ENCODE assay signal across 32 cellular contexts in the genomic region with DNA sequence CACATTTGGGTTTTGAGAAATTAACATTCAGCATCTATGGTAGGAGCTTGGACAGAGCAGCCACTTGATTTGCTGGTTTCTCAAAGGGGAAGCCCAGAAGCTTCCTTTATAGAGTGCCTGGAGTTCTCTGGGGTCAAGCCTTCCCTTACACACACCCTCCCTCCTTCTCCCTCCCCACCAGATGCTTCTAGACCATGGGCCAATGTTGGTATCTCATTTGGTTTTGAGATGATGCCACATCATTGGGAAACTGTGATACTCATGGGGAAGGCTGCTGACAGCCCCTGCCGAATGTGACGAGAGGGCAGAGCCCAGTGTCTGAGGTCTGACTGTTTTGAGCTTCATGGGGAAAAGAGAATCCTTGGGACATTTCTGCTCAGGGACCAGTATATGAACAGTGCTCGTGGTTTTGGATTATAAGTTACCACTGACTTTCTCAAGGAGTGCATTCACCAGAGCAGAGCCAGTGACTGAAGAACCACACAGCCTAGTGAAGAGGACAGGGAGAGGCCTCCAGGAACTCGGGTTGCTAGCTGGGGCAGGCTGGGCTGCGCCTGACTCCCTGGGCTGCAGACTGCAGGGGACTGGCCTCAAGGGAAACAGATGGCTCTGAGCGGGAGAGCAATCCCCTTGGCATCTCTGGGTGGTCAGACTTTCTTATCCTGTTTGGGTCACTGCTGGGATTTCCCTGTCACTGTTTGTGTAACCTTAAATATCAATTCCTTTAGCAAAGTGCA. TPM values are rescaled to one million over a fixed set of nuclear protein-coding genes. Genes with fewer than 3 reads are reported as not detected.
"Had no signal": no experiment of that assay in that cellular context is flagged by ENCODE, and none has a peak within 500 bp of the region (broad histone marks: within the 10 kb centered on the region; RNA-seq: fewer than 3 reads in every experiment).

No MANE protein-coding gene starts in this region.

- H3K27ac Mint-ChIP-seq: activated CD8-positive, alpha-beta T cell treated with anti-CD3 and anti-CD28 coated beads for 36 hours; activated T-helper 17 cell treated with anti-CD3 and anti-CD28 coated beads, Interleukin-2, amount 50 U/mL, for 72 hours; mesothelial cell of epicardium; stimulated activated naive B cell treated with anti-CD40 and anti-IgM and Interleukin-4, amounts not matched to agents 10 μg/mL and 1 μg/mL and 100 μg/mL, for 72 hours; T-helper 1 cell treated with Interleukin-12 subunit alpha and Interleukin-12 subunit beta and Interleukin-4 antibody, amounts not matched to agents 30 μg/mL and 1 μg/mL, for 36 hours; WTC11 had no signal

- H3K27me3 Mint-ChIP-seq: activated CD8-positive, alpha-beta T cell treated with anti-CD3 and anti-CD28 coated beads for 36 hours; activated T-helper 17 cell treated with anti-CD3 and anti-CD28 coated beads, Interleukin-2, amount 50 U/mL, for 72 hours had no signal

- H3K36me3 ChIP-seq: sigmoid colon, stomach, thyroid gland, upper lobe of right lung had no signal

- H3K36me3 Mint-ChIP-seq: mesothelial cell of epicardium; stimulated activated naive B cell treated with anti-CD40 and anti-IgM and Interleukin-4, amounts not matched to agents 10 μg/mL and 1 μg/mL and 100 μg/mL, for 72 hours; WTC11 had no signal

- DNase-seq: activated CD4-positive, alpha-beta T cell treated with anti-CD3 and anti-CD28 coated beads, Interleukin-2, amount 50 U/mL, for 1 hour; activated CD8-positive, alpha-beta T cell treated with anti-CD3 and anti-CD28 coated beads for 36 hours; activated gamma-delta T cell treated with Interleukin-2 at 50 U/mL for 16 hours; activated naive CD4-positive, alpha-beta T cell treated with anti-CD3 and anti-CD28 coated beads, Interleukin-2, amount 50 U/mL, for 16 hours; activated T-cell treated with anti-CD3 and anti-CD28 coated beads, Interleukin-2, amount 50 U/mL, for 4 hours; amygdala; central memory CD4-positive, alpha-beta T cell; dermis blood vessel endothelial cell; effector CD4-positive, alpha-beta T cell; head of caudate nucleus; hippocampal formation; naive B cell; occipital lobe; psoas muscle; sigmoid colon; small intestine; stimulated activated CD4-positive, alpha-beta T cell treated with anti-CD3 and anti-CD28 coated beads, Interleukin-4, amount 100 ng/mL, for 24 hours; stimulated activated naive B cell treated with anti-CD40 and anti-IgM and Interleukin-4, amounts not matched to agents 10 μg/mL and 1 μg/mL and 100 μg/mL, for 72 hours; stomach; T1000; thyroid gland; upper lobe of right lung had no signal

- H3K27me3 ChIP-seq: thyroid gland had no signal

- H3K4me1 ChIP-seq: parathyroid adenoma, psoas muscle, upper lobe of right lung had no signal

- H3K9ac ChIP-seq: parathyroid adenoma had no signal

- H2AFZ ChIP-seq: parathyroid adenoma had no signal

- H3K9me3 ChIP-seq: psoas muscle, sigmoid colon, thyroid gland, upper lobe of right lung had no signal

- H3K4me3 ChIP-seq: psoas muscle, sigmoid colon, stomach, thyroid gland, upper lobe of right lung had no signal

- ATAC-seq: activated CD8-positive, alpha-beta T cell treated with anti-CD3 and anti-CD28 coated beads for 36 hours; activated T-cell treated with anti-CD3 and anti-CD28 coated beads, Interleukin-2, amount 50 U/mL, for 4 hours; activated T-helper 17 cell treated with anti-CD3 and anti-CD28 coated beads, Interleukin-2, amount 50 U/mL, for 72 hours; psoas muscle; stimulated activated naive B cell treated with anti-CD40 and anti-IgM and Interleukin-4, amounts not matched to agents 10 μg/mL and 1 μg/mL and 100 μg/mL, for 72 hours; upper lobe of right lung; WTC11 had no signal

- H3K4me3 Mint-ChIP-seq: activated CD8-positive, alpha-beta T cell treated with anti-CD3 and anti-CD28 coated beads for 36 hours; activated T-cell treated with anti-CD3 and anti-CD28 coated beads, Interleukin-2, amount 50 U/mL, for 4 hours; activated T-helper 17 cell treated with anti-CD3 and anti-CD28 coated beads, Interleukin-2, amount 50 U/mL, for 72 hours; mesothelial cell of epicardium; naive B cell; neural crest cell; stimulated activated naive B cell treated with anti-CD40 and anti-IgM and Interleukin-4, amounts not matched to agents 10 μg/mL and 1 μg/mL and 100 μg/mL, for 72 hours; T-helper 1 cell treated with Interleukin-12 subunit alpha and Interleukin-12 subunit beta and Interleukin-4 antibody, amounts not matched to agents 30 μg/mL and 1 μg/mL, for 36 hours; WTC11 had no signal

- H3K4me1 Mint-ChIP-seq: activated T-helper 17 cell treated with anti-CD3 and anti-CD28 coated beads, Interleukin-2, amount 50 U/mL, for 72 hours; naive B cell; stimulated activated naive B cell treated with anti-CD40 and anti-IgM and Interleukin-4, amounts not matched to agents 10 μg/mL and 1 μg/mL and 100 μg/mL, for 72 hours had no signal

- H3K9me3 Mint-ChIP-seq: T-helper 1 cell treated with Interleukin-12 subunit alpha and Interleukin-12 subunit beta and Interleukin-4 antibody, amounts not matched to agents 30 μg/mL and 1 μg/mL, for 36 hours had no signal

- H3K27ac ChIP-seq: parathyroid adenoma, psoas muscle, sigmoid colon, stomach, thyroid gland, upper lobe of right lung had no signal

RNA-seq across cellular contexts. Expression of gene CST5, which starts 46.4 kb away (rescaled TPM):
- total RNA-seq: activated CD8-positive, alpha-beta T cell treated with anti-CD3 and anti-CD28 coated beads for 36 hours; activated T-cell treated with anti-CD3 and anti-CD28 coated beads, Interleukin-2, amount 50 U/mL, for 4 hours; activated T-helper 17 cell treated with anti-CD3 and anti-CD28 coated beads, Interleukin-2, amount 50 U/mL, for 72 hours; dermis blood vessel endothelial cell; epithelial cell of proximal tubule; fibroblast of lung; fibroblast of villous mesenchyme; lower leg skin; mesothelial cell of epicardium; neural crest cell; occipital lobe; psoas muscle; sigmoid colon; stomach; thyroid gland; WTC11 had no signal
- polyA plus RNA-seq: fibroblast of lung, psoas muscle, sigmoid colon had no signal
